In the genomic region with DNA sequence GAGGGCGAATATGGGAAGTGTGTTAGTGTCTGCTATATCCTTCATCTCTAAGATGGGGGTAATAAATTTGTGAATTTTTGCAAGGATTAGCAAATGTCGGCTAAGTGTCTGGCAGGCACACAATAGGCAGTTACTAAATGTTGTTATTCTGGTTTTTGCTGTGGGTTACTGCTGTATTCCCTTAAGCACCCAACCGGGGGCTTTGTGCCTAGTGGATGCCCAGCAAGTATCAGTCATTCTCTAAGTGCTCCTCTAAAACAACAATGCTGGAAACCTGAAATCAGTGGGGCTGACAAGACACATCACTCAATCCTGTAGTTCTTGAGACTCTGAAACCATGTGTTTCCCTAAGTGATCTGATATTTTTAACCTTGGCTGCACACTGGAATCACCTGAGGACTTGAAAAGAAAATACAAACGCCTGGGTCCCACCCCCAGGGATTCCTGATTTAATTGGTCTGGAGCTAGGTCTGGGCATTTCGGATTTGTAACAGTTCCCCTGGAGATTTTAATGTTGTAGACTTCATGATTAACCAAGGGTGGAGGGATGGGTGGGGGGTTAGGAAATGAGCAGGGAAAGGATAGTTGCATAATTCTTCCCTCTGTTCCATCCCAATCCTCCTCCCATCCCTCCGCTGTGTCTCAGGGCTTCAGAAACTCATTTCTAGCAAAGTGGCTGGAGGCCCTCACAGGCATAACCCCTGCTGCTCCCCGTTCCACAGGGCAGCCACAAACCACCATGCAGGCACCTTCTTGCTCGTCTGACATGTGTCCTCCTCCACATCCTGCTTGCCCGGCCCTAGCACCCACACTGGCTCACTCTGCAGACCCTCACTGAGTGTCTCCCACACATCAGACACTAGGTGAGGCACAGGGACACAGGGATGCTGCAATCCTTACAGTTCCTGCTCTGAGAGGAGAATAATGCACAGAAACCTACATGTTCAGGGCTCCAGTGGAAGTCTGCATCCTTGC, we compare ENCODE assay signal across 23 cellular contexts.
"Had no signal": no experiment of that assay in that cellular context is flagged by ENCODE, and none has a peak within 500 bp of the region (broad histone marks: within the 10 kb centered on the region; RNA-seq: fewer than 3 reads in every experiment).

No MANE protein-coding gene starts in this region.

- H3K4me3 ChIP-seq: heart right ventricle, left lung, lung, ovary, psoas muscle, right atrium auricular region, testis, upper lobe of left lung had no signal

- DNase-seq: activated B cell treated with CpG ODN at 0.5 μM for 24 hours; activated CD4-positive, alpha-beta memory T cell treated with anti-CD3 and anti-CD28 coated beads for 36 hours; activated CD4-positive, alpha-beta T cell treated with anti-CD3 and anti-CD28 coated beads for 4 hours; activated effector memory CD4-positive, alpha-beta T cell treated with anti-CD3 and anti-CD28 coated beads, Interleukin-2, amount 50 U/mL, for 16 hours; activated naive CD4-positive, alpha-beta T cell treated with anti-CD3 and anti-CD28 coated beads, Interleukin-2, amount 10 ng/mL, durations not matched to agents 7 days and 5 days; activated T-cell treated with anti-CD3 and anti-CD28 coated beads for 4 hours; aorta; brain microvascular endothelial cell; caudate nucleus; effector CD4-positive, alpha-beta T cell; erythroblast; foreskin fibroblast; heart right ventricle; left lung; naive thymus-derived CD4-positive, alpha-beta T cell; ovary; psoas muscle; T1000; testis; upper lobe of left lung had no signal

- H3K9me3 ChIP-seq: heart right ventricle, left lung, ovary, psoas muscle, right atrium auricular region, testis, upper lobe of left lung had no signal

- ATAC-seq: heart right ventricle; left lung; naive thymus-derived CD4-positive, alpha-beta T cell; psoas muscle; stimulated activated memory B cell treated with anti-CD40 and anti-IgM and Interleukin-4, amounts not matched to agents 10 μg/mL and 1 μg/mL and 100 μg/mL, for 72 hours had no signal

- H3K27me3 ChIP-seq: brain microvascular endothelial cell, heart right ventricle, ovary, right atrium auricular region, testis, upper lobe of left lung had no signal

- H3K4me1 ChIP-seq: left lung, psoas muscle, testis, upper lobe of left lung had no signal

- H3K27ac ChIP-seq: brain microvascular endothelial cell, heart right ventricle, left lung, ovary, psoas muscle, right atrium auricular region, testis, upper lobe of left lung had no signal

- H3K36me3 ChIP-seq: brain microvascular endothelial cell, heart right ventricle, left lung, ovary, right atrium auricular region, upper lobe of left lung had no signal
